19 cellular contexts compared by ENCODE assay signal in genomic region chr13:40568246-40568645, GRCh38.
A peak's percentile ranks its signal among the peaks of the same experiment; 100 is the strongest.
DNase-seq lines count a peak whose midpoint lies in the region; ATAC-seq and TF ChIP-seq lines count a peak whose summit lies in the region.
"Had no signal": no experiment of that assay in that cellular context is flagged by ENCODE, and none has a peak within 500 bp of the region (broad histone marks: within the 10 kb centered on the region; RNA-seq: fewer than 3 reads in every experiment).

No MANE protein-coding gene starts in this region.

- no peaks in the 10 kb centered on the region for H3K9me3 Mint-ChIP-seq in activated naive CD4-positive, alpha-beta T cell treated with anti-CD3 and anti-CD28 coated beads for 36 hours
- H3K9me3 Mint-ChIP-seq in WTC11 = no peaks in the 10 kb centered on the region
- H3K9me3 Mint-ChIP-seq in stimulated activated memory B cell treated with anti-CD40 and anti-IgM and Interleukin-4, amounts not matched to agents 10 μg/mL and 1 μg/mL and 100 μg/mL, for 72 hours = no peaks in the 10 kb centered on the region
- H3K9me3 Mint-ChIP-seq: activated CD4-positive, alpha-beta T cell treated with anti-CD3 and anti-CD28 coated beads, Interleukin-2, amount 10 ng/mL, durations not matched to agents 7 days and 5 days had no signal

- ATAC-seq in WTC11 (no peak), left colon (peak; percentile 36), GM19023 (IDR thresholded peaks at IDR 0.05; ENCODE audit: unreplicated experiment) (no peak), HG03565 (IDR thresholded peaks at IDR 0.05; ENCODE audit: unreplicated experiment) (no peak)
- no peak for ATAC-seq in stimulated activated memory B cell treated with anti-CD40 and anti-IgM and Interleukin-4, amounts not matched to agents 10 μg/mL and 1 μg/mL and 100 μg/mL, for 72 hours
- ATAC-seq: A549 had no signal

- intact Hi-C loops in activated naive CD4-positive, alpha-beta T cell treated with anti-CD3 and anti-CD28 coated beads for 36 hours (cut with micrococcal nuclease) = loop anchor here (2.0 kb wide), 1 partner anchor 15 kb away; no protein-coding TSS in a partner anchor
- intact Hi-C loops in left colon (cut with DNase I, micrococcal nuclease) = no loop called here

- no peak overlapping the region for H3K4me3 Mint-ChIP-seq in activated naive CD4-positive, alpha-beta T cell treated with anti-CD3 and anti-CD28 coated beads for 36 hours
- H3K4me3 Mint-ChIP-seq in WTC11 = no peak overlapping the region
- no peak overlapping the region for H3K4me3 Mint-ChIP-seq in stimulated activated memory B cell treated with anti-CD40 and anti-IgM and Interleukin-4, amounts not matched to agents 10 μg/mL and 1 μg/mL and 100 μg/mL, for 72 hours
- H3K4me3 Mint-ChIP-seq: activated CD4-positive, alpha-beta T cell treated with anti-CD3 and anti-CD28 coated beads, Interleukin-2, amount 10 ng/mL, durations not matched to agents 7 days and 5 days had no signal

- H3K4me1 Mint-ChIP-seq in activated naive CD4-positive, alpha-beta T cell treated with anti-CD3 and anti-CD28 coated beads for 36 hours (ENCODE audit: low read depth) = peaks cover 92% of the 10 kb centered on the region
- H3K4me1 Mint-ChIP-seq in WTC11 = peaks cover 79% of the 10 kb centered on the region
- peaks cover 82% of the 10 kb centered on the region for H3K4me1 Mint-ChIP-seq in stimulated activated memory B cell treated with anti-CD40 and anti-IgM and Interleukin-4, amounts not matched to agents 10 μg/mL and 1 μg/mL and 100 μg/mL, for 72 hours

- peak overlapping the region; percentile 28 for H3K27ac Mint-ChIP-seq in activated naive CD4-positive, alpha-beta T cell treated with anti-CD3 and anti-CD28 coated beads for 36 hours
- H3K27ac Mint-ChIP-seq in WTC11 = peak overlapping the region; percentile 29
- peak overlapping the region; percentile 24 for H3K27ac Mint-ChIP-seq in stimulated activated memory B cell treated with anti-CD40 and anti-IgM and Interleukin-4, amounts not matched to agents 10 μg/mL and 1 μg/mL and 100 μg/mL, for 72 hours
- H3K27ac Mint-ChIP-seq: activated CD4-positive, alpha-beta T cell treated with anti-CD3 and anti-CD28 coated beads, Interleukin-2, amount 10 ng/mL, durations not matched to agents 7 days and 5 days had no signal

- no peak for TF ChIP-seq CTCF in WTC11 (IDR thresholded peaks at IDR 0.05)

- peaks cover 2% of the 10 kb centered on the region for H3K36me3 Mint-ChIP-seq in activated naive CD4-positive, alpha-beta T cell treated with anti-CD3 and anti-CD28 coated beads for 36 hours (ENCODE audit: low read depth)
- H3K36me3 Mint-ChIP-seq in WTC11 = no peaks in the 10 kb centered on the region
- H3K36me3 Mint-ChIP-seq in stimulated activated memory B cell treated with anti-CD40 and anti-IgM and Interleukin-4, amounts not matched to agents 10 μg/mL and 1 μg/mL and 100 μg/mL, for 72 hours = no peaks in the 10 kb centered on the region

- no peak for DNase-seq in activated naive CD4-positive, alpha-beta T cell treated with anti-CD3 and anti-CD28 coated beads for 36 hours
- no peak for DNase-seq in activated naive CD4-positive, alpha-beta T cell treated with Interleukin-2 at 50 U/mL for 16 hours
- no peak for DNase-seq in WTC11 (ENCODE audit: low spot score)
- no peak for DNase-seq in left colon
- no peak for DNase-seq in H4 (ENCODE audit: low spot score)
- DNase-seq: activated CD4-positive, alpha-beta T cell treated with anti-CD3 and anti-CD28 coated beads, Interleukin-2, amount 10 ng/mL, durations not matched to agents 7 days and 5 days; dorsolateral prefrontal cortex; GDM1; GOT3; left ventricle myocardium superior; NCI-H1436 treated with DMSO at 0.1 percent for 48 hours; NCI-H2171; NCI-H526 treated with DMSO at 0.1 percent for 48 hours; nucleus accumbens; stimulated activated CD4-positive, alpha-beta T cell treated with anti-CD3 and anti-CD28 coated beads, Interleukin-2, amount 100 ng/mL, for 24 hours had no signal

- POLR2A ChIA-PET in WTC11 (lab: Charles Lee) = no interaction called here

- CTCF ChIA-PET in activated naive CD4-positive, alpha-beta T cell treated with anti-CD3 and anti-CD28 coated beads for 36 hours (lab: Charles Lee) = interaction anchor here (0.6 to 1.3 kb wide), 2 partner anchors 96 to 114 kb away, joined by 3 to 4 read pairs; no protein-coding TSS in a partner anchor
- CTCF ChIA-PET in WTC11 (lab: Charles Lee) = no interaction called here

- H3K27me3 Mint-ChIP-seq in activated naive CD4-positive, alpha-beta T cell treated with anti-CD3 and anti-CD28 coated beads for 36 hours (ENCODE audit: low read depth) = no peaks in the 10 kb centered on the region
- no peaks in the 10 kb centered on the region for H3K27me3 Mint-ChIP-seq in WTC11 (ENCODE audit: low read depth)
- H3K27me3 Mint-ChIP-seq in stimulated activated memory B cell treated with anti-CD40 and anti-IgM and Interleukin-4, amounts not matched to agents 10 μg/mL and 1 μg/mL and 100 μg/mL, for 72 hours = no peaks in the 10 kb centered on the region
- H3K27me3 Mint-ChIP-seq: activated CD4-positive, alpha-beta T cell treated with anti-CD3 and anti-CD28 coated beads, Interleukin-2, amount 10 ng/mL, durations not matched to agents 7 days and 5 days had no signal

TF ChIP-seq in WTC11, 78 proteins besides CTCF, POLR2A, EP300 and RAD21 (continues in another document):
- TF ChIP-seq E2F4 (CRISPR knock-in tag; IDR thresholded peaks at IDR 0.05; ENCODE audit: borderline replicate concordance, low read depth) (no peak), ERG (CRISPR knock-in tag; IDR thresholded peaks at IDR 0.05) (no peak), HMGXB4 (CRISPR knock-in tag; IDR thresholded peaks at IDR 0.05) (no peak), ZNF416 (CRISPR knock-in tag; IDR thresholded peaks at IDR 0.05) (no peak), ETV6 (CRISPR knock-in tag; IDR thresholded peaks at IDR 0.05) (no peak), AFF4 (CRISPR knock-in tag; IDR thresholded peaks at IDR 0.05; ENCODE audit: borderline replicate concordance) (no peak), MYBL2 (CRISPR knock-in tag; IDR thresholded peaks at IDR 0.05) (no peak)
